ENCODE assay signal across 32 cellular contexts in the genomic region with DNA sequence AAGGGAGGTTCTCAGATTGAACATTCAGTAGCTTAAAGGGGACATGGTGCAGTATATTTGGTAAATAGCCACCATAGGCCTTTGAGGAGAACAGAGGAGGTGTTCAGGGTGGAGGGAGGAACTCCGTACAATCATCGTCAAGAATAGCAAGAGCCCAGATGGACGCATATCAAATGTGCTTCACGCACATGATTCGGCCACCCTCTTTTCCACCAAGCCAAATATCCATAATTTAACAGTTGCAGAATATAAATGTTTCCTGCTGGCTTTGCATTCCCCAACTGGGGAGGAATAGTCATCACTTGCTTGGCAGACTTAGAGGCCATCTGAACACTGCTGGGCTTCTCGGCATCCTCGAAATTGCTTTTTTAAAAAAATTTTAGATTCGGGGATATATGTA.
DNase-seq lines count a peak whose midpoint lies in the region; FAIRE-seq and TF ChIP-seq lines count a peak whose summit lies in the region.
"Had no signal": no experiment of that assay in that cellular context is flagged by ENCODE, and none has a peak within 500 bp of the region (broad histone marks: within the 10 kb centered on the region; RNA-seq: fewer than 3 reads in every experiment).

No MANE protein-coding gene starts in this region.

- H3K9me3 ChIP-seq in Caco-2 = no peaks in the 10 kb centered on the region
- H3K9me3 ChIP-seq: A549, BE2C had no signal

- H3K4me3 ChIP-seq in Caco-2 (ENCODE audit: low read depth, low read length) = no peak overlapping the region
- H3K4me3 ChIP-seq: A549; BLaER1; BLaER1 treated with 17β-estradiol and CSF1 and Interleukin-3, amounts not matched to agents 10 nM and 100 nM had no signal

- no peak overlapping the region for H3K4me3 Mint-ChIP-seq in Caco-2 (ENCODE audit: unreplicated experiment)
- H3K4me3 Mint-ChIP-seq: B cell; CD14-positive monocyte; CD4-positive, alpha-beta memory T cell; CD4-positive, alpha-beta T cell; CD4-positive, CD25-positive, alpha-beta regulatory T cell; CD8-positive, alpha-beta memory T cell; CD8-positive, alpha-beta T cell had no signal

- no peak for FAIRE-seq in H54 (lab: Jason Lieb, UNC)
- FAIRE-seq: A204.1, A549, D721Med had no signal

- TF ChIP-seq CTCF in Caco-2 (IDR thresholded peaks at IDR 0.05; ENCODE audit: insufficient read depth in 1 of 2, low read depth in 1 of 2, low read length in 1 of 2, severe bottlenecking in 1 of 2, unreplicated experiment in 1 of 2) = no peak

- H3K27ac Mint-ChIP-seq in Caco-2 (ENCODE audit: unreplicated experiment) = no peak overlapping the region
- H3K27ac Mint-ChIP-seq: B cell; CD4-positive, alpha-beta memory T cell; CD4-positive, alpha-beta T cell; CD4-positive, CD25-positive, alpha-beta regulatory T cell; CD8-positive, alpha-beta memory T cell; CD8-positive, alpha-beta T cell had no signal

- no peak for TF ChIP-seq POLR2A in H54 (IDR thresholded peaks at IDR 0.05; ENCODE audit: low read depth, low read length)

- H3K9me3 Mint-ChIP-seq in Caco-2 (ENCODE audit: unreplicated experiment) = no peaks in the 10 kb centered on the region
- H3K9me3 Mint-ChIP-seq: CD4-positive, alpha-beta T cell; CD4-positive, CD25-positive, alpha-beta regulatory T cell had no signal

- DNase-seq in islet precursor cell = peak; percentile 14
- DNase-seq in occipital lobe (lab: John Stamatoyannopoulos, UW) = peak; percentile 21
- DNase-seq in superior temporal gyrus (ENCODE audit: extremely low spot score) = peak; percentile 52
- DNase-seq in Caco-2 = no peak
- DNase-seq in H54 (ENCODE audit: insufficient read length, low spot score) = no peak
- DNase-seq in CD1c-positive myeloid dendritic cell (ENCODE audit: extremely low spot score) = no peak
- DNase-seq: 8988T; ACHN; AML-193; BE2C; C1 segment of cervical spinal cord; Calu3; CD4-positive, alpha-beta memory T cell; CD4-positive, alpha-beta T cell; CD4-positive, CD25-positive, alpha-beta regulatory T cell; CD8-positive, alpha-beta memory T cell; CD8-positive, alpha-beta T cell; COR-L47; DMS 273 treated with DMSO at 0.1 percent for 48 hours; DMS153; DMS53; DMS79; DMS79 treated with DMSO at 0.1 percent for 48 hours; DND-41; EL had no signal

- H3K4me1 Mint-ChIP-seq in Caco-2 (ENCODE audit: low read depth, unreplicated experiment) = no peaks in the 10 kb centered on the region
- H3K4me1 Mint-ChIP-seq: B cell; CD14-positive monocyte; CD4-positive, alpha-beta memory T cell; CD4-positive, CD25-positive, alpha-beta regulatory T cell; CD8-positive, alpha-beta memory T cell had no signal

- no peaks in the 10 kb centered on the region for H3K36me3 Mint-ChIP-seq in Caco-2 (ENCODE audit: insufficient read depth, unreplicated experiment)
- H3K36me3 Mint-ChIP-seq: CD14-positive monocyte; CD4-positive, alpha-beta memory T cell; CD4-positive, CD25-positive, alpha-beta regulatory T cell; CD8-positive, alpha-beta memory T cell; CD8-positive, alpha-beta T cell had no signal

- no peaks in the 10 kb centered on the region; the same call in 1 of the 2 replicates for H3K27me3 ChIP-seq in Caco-2 (replicated peaks; ENCODE audit: control insufficient read depth, insufficient read depth, low read length)
- H3K27me3 ChIP-seq: BE2C, BLaER1 had no signal

- H3K27me3 Mint-ChIP-seq in Caco-2 (ENCODE audit: insufficient read depth, unreplicated experiment) = peaks cover 12% of the 10 kb centered on the region

- CTCF ChIA-PET in Caco-2 (lab: Charles Lee) = no interaction called here

- no peaks in the 10 kb centered on the region for H3K4me1 ChIP-seq in Caco-2
- H3K4me1 ChIP-seq: A549, BE2C had no signal

- intact Hi-C loops in Caco-2 (cut with micrococcal nuclease; ENCODE audit: unreplicated experiment) = no loop called here

- BruUV-seq in Caco-2 (replicated peaks; lab: Mats Ljungman, UMichigan) = no TSS peak

- POLR2A ChIA-PET in Caco-2 (lab: Charles Lee) = no interaction called here

- no peaks in the 10 kb centered on the region for H3K36me3 ChIP-seq in Caco-2 (ENCODE audit: control insufficient read depth, insufficient read depth, low read length)
- H3K36me3 ChIP-seq: BE2C; BLaER1; BLaER1 treated with 17β-estradiol and CSF1 and Interleukin-3, amounts not matched to agents 10 nM and 100 nM had no signal

Comparison
In these comparisons a context has a peak if more than half of its experiments do, and no peak if none do; other contexts are left out.
1. DNase-seq: peak in islet precursor cell (single experiment), occipital lobe (single experiment) and superior temporal gyrus (single experiment); none in Caco-2 (0 of 2), H54 (single experiment) and CD1c-positive myeloid dendritic cell (single experiment).